21 cellular contexts compared by ENCODE assay signal in the genomic region with DNA sequence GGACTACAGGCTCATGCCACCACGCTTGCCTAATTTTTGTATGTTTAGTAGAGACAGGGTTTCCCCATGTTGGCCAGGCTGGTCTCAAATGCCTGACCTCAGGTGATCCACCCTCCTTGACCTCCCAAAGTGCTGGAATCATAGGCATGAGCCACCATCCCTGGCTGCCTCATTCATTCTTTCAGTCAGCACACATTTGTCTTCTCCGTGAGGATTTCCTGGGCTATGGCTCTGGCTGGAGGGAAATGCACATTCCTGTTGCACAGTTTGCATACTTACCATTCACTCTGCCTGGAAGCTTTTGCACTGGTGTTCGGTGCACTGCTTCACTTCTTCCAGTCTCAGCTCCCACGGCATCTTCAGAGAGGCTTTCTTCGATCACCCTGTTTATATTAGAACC.
DNase-seq lines count a peak whose midpoint lies in the region; ATAC-seq and TF ChIP-seq lines count a peak whose summit lies in the region.
"Had no signal": no experiment of that assay in that cellular context is flagged by ENCODE, and none has a peak within 500 bp of the region (broad histone marks: within the 10 kb centered on the region; RNA-seq: fewer than 3 reads in every experiment).

No MANE protein-coding gene starts in this region.

- H4K91ac ChIP-seq in trophoblast cell (ENCODE audit: low read depth, low read length): no peak overlapping the region

- DNase-seq in Calu3 (no peak), astrocyte of the hippocampus (ENCODE audit: low read depth, low spot score) (peak; percentile 19), esophagus muscularis mucosa (ENCODE audit: extremely low spot score) (peak; percentile 62), trophoblast cell (peak; percentile 61 to 67), NCI-H524 (lab: John Stamatoyannopoulos, UW) (no peak), aorta (no peak), GM10248 (ENCODE audit: extremely low spot score) (no peak), NCI-H748 treated with DMSO at 0.1 percent for 48 hours (lab: John Stamatoyannopoulos, UW) (no peak)
- DNase-seq: Caco-2; CD4-positive, CD25-positive, alpha-beta regulatory T cell; CD8-positive, alpha-beta T cell; DMS 273 treated with DMSO at 0.1 percent for 48 hours; DMS79; EL; GDM1; HFFc6 had no signal

- no peak overlapping the region for H3K9ac ChIP-seq in trophoblast cell (ENCODE audit: low read length)
- H3K9ac ChIP-seq: BLaER1 had no signal

- TF ChIP-seq POLR2A in esophagus muscularis mucosa (IDR thresholded peaks at IDR 0.05; ENCODE audit: low read depth): no peak

- intact Hi-C loops in Calu3 (cut with micrococcal nuclease; ENCODE audit: unreplicated experiment) (no loop called here), esophagus muscularis mucosa (cut with DNase I) (no loop called here), aorta (cut with DNase I) (no loop called here)

- peaks cover 46% of the 10 kb centered on the region for H3K4me1 Mint-ChIP-seq in Calu3 (ENCODE audit: low read depth, unreplicated experiment)
- H3K4me1 Mint-ChIP-seq: B cell; CD4-positive, CD25-positive, alpha-beta regulatory T cell had no signal

- no peak overlapping the region for H2BK120ac ChIP-seq in trophoblast cell (ENCODE audit: insufficient read depth, low read length, poor library complexity)

- H3K4me2 ChIP-seq in trophoblast cell (ENCODE audit: low read length): no peak overlapping the region
- H3K4me2 ChIP-seq: BLaER1 had no signal

- no peak overlapping the region for H3K18ac ChIP-seq in trophoblast cell (ENCODE audit: low read length)

- no peak for ATAC-seq in aorta (ENCODE audit: low FRiP score)
- ATAC-seq: CD8-positive, alpha-beta T cell had no signal

- H3K14ac ChIP-seq in trophoblast cell (ENCODE audit: low read length): no peak overlapping the region

- H3K23ac ChIP-seq in trophoblast cell (ENCODE audit: low read length): no peak overlapping the region

- H3K27ac ChIP-seq in esophagus muscularis mucosa (replicated peaks in 1 of 4): no peak overlapping the region
- no peak overlapping the region for H3K27ac ChIP-seq in trophoblast cell (ENCODE audit: low read depth, low read length)
- H3K27ac ChIP-seq in aorta (ENCODE audit: low read depth in 1 of 2, low read length in 2 of 2): no peak overlapping the region
- H3K27ac ChIP-seq: 22Rv1, BLaER1, C4-2B had no signal

- H3K27ac Mint-ChIP-seq in Calu3 (ENCODE audit: unreplicated experiment): peak overlapping the region; percentile 24
- H3K27ac Mint-ChIP-seq: B cell; CD8-positive, alpha-beta T cell; HFFc6 had no signal

- no peak overlapping the region for H4K8ac ChIP-seq in trophoblast cell (ENCODE audit: low read depth, low read length)

- no peak for TF ChIP-seq EP300 in esophagus muscularis mucosa (IDR thresholded peaks at IDR 0.05)

- no peaks in the 10 kb centered on the region for H3K79me1 ChIP-seq in trophoblast cell (ENCODE audit: low read length)

- H3K9me3 ChIP-seq in esophagus muscularis mucosa (no peaks in the 10 kb centered on the region), trophoblast cell (ENCODE audit: insufficient read depth, low read depth, low read length) (no peaks in the 10 kb centered on the region), aorta (ENCODE audit: control insufficient read depth, low read length) (peaks cover 1% of the 10 kb centered on the region)
- H3K9me3 ChIP-seq: Caco-2, HAP-1 had no signal

- no peaks in the 10 kb centered on the region for H3K4me1 ChIP-seq in esophagus muscularis mucosa
- H3K4me1 ChIP-seq in trophoblast cell (ENCODE audit: control insufficient read depth in 1 of 2, insufficient read depth in 2 of 2, low read length in 2 of 2): no peaks in the 10 kb centered on the region
- no peaks in the 10 kb centered on the region for H3K4me1 ChIP-seq in aorta (ENCODE audit: control insufficient read depth in 1 of 2, insufficient read depth in 2 of 2, low read length in 2 of 2)
- H3K4me1 ChIP-seq: BLaER1 had no signal

- POLR2A ChIA-PET in GM10248 (lab: Yijun Ruan, JAX): no interaction called here

- no peak for TF ChIP-seq CTCF in Calu3 (IDR thresholded peaks at IDR 0.05; ENCODE audit: unreplicated experiment)
- TF ChIP-seq CTCF in esophagus muscularis mucosa (IDR thresholded peaks at IDR 0.05): no peak
- no peak for TF ChIP-seq CTCF in GM10248 (IDR thresholded peaks at IDR 0.05; ENCODE audit: control extremely low read depth, extremely low read depth, low read depth, missing control alignments)

- WGBS in esophagus muscularis mucosa: 71% methylated on average over 5 of the region's 5 CpGs
- WGBS in trophoblast cell (ENCODE audit: extremely low coverage, insufficient coverage, insufficient read length): no CpG with 5 or more reads among the region's 5 CpGs
- WGBS in aorta, 2 donors: 52 to 70% methylated on average over 5 of the region's 5 CpGs

- no peaks in the 10 kb centered on the region for H3K79me2 ChIP-seq in trophoblast cell (ENCODE audit: control insufficient read depth, insufficient read depth, low read length, poor library complexity)

- H3K4ac ChIP-seq in trophoblast cell (ENCODE audit: low read depth, low read length): no peak overlapping the region

- no peak overlapping the region for H3K4me3 Mint-ChIP-seq in Calu3 (ENCODE audit: low read depth, unreplicated experiment)
- H3K4me3 Mint-ChIP-seq: B cell; CD4-positive, CD25-positive, alpha-beta regulatory T cell; CD8-positive, alpha-beta T cell; HFFc6 had no signal

- H3K27me3 ChIP-seq in esophagus muscularis mucosa (no peaks in the 10 kb centered on the region), trophoblast cell (ENCODE audit: insufficient read depth, low read length) (no peaks in the 10 kb centered on the region), aorta (ENCODE audit: control insufficient read depth in 1 of 2, insufficient read depth in 2 of 2, low read length in 1 of 2) (no peaks in the 10 kb centered on the region)
- H3K27me3 ChIP-seq: BLaER1 had no signal

- no TSS peak for BruUV-seq in Calu3 (replicated peaks; lab: Mats Ljungman, UMichigan)

- no peak overlapping the region for H2BK5ac ChIP-seq in trophoblast cell (ENCODE audit: low read depth, low read length, poor library complexity)

- H3K4me3 ChIP-seq in esophagus muscularis mucosa (no peak overlapping the region), trophoblast cell (ENCODE audit: low read depth, low read length) (no peak overlapping the region), aorta (ENCODE audit: low read length in 2 of 2) (no peak overlapping the region)
- H3K4me3 ChIP-seq: BLaER1, HAP-1 had no signal

- CTCF ChIA-PET in Calu3 (lab: Charles Lee) (no interaction called here), GM10248 (lab: Yijun Ruan, JAX) (no interaction called here)

- H4K12ac ChIP-seq in trophoblast cell (ENCODE audit: low read depth, low read length): no peak overlapping the region

- no peaks in the 10 kb centered on the region for H3K27me3 Mint-ChIP-seq in Calu3 (ENCODE audit: unreplicated experiment)

- H3K36me3 ChIP-seq in esophagus muscularis mucosa: no peaks in the 10 kb centered on the region
- no peaks in the 10 kb centered on the region for H3K36me3 ChIP-seq in trophoblast cell (ENCODE audit: control insufficient read depth in 1 of 2, insufficient read depth in 2 of 2, low read length in 2 of 2)
- no peaks in the 10 kb centered on the region for H3K36me3 ChIP-seq in aorta (ENCODE audit: control insufficient read depth in 1 of 2, insufficient read depth in 2 of 2, low read length in 1 of 2)
- H3K36me3 ChIP-seq: BLaER1, HAP-1 had no signal

- no peak overlapping the region for H2BK12ac ChIP-seq in trophoblast cell (ENCODE audit: low read length)

- no peaks in the 10 kb centered on the region for H3K36me3 Mint-ChIP-seq in Calu3 (ENCODE audit: insufficient read depth, unreplicated experiment)
- H3K36me3 Mint-ChIP-seq: CD4-positive, CD25-positive, alpha-beta regulatory T cell; CD8-positive, alpha-beta T cell had no signal

- H2AFZ ChIP-seq in trophoblast cell (ENCODE audit: insufficient read depth, low read length, poor library complexity): no peak overlapping the region

- H2AK5ac ChIP-seq in trophoblast cell (ENCODE audit: low read length): no peak overlapping the region

- H3K9me3 Mint-ChIP-seq in Calu3 (ENCODE audit: low read depth, unreplicated experiment): peaks cover 2% of the 10 kb centered on the region

Comparison
In these comparisons a context has a peak if more than half of its experiments do, and no peak if none do; other contexts are left out.
1. DNase-seq: peak in astrocyte of the hippocampus (single experiment), esophagus muscularis mucosa (single experiment) and trophoblast cell (2 of 2); none in Calu3 (single experiment), NCI-H524 (0 of 2), aorta (0 of 2), GM10248 (single experiment) and NCI-H748 treated with DMSO at 0.1 percent for 48 hours (single experiment).